8 cellular contexts compared by ENCODE assay signal in the genomic region with DNA sequence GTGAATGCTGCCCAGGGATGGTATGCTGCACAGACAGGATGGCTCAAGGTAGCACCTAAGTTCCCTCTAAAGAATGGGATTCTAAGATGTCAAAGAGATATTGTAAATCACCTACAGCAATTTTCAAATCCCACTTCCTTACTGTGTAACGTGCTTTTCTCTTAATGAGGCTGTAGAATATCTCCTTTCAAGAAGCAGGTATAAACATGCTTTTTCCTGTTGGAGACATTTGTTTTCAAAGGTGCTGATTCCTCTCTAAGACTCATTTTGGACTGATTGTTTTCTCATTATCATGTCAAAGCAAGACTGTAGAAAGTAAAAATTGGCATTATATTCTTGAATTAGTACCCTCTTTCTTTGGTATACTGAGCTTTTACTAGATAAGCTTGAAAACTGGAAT.
"Had no signal": no experiment of that assay in that cellular context is flagged by ENCODE, and none has a peak within 500 bp of the region (broad histone marks: within the 10 kb centered on the region; RNA-seq: fewer than 3 reads in every experiment).

No MANE protein-coding gene starts in this region.

- FAIRE-seq: HepG2 had no signal

- H3K4me1 Mint-ChIP-seq: H9, IgD-negative memory B cell had no signal

- H3K9ac ChIP-seq: GM23248 had no signal

- H3K4me3 Mint-ChIP-seq: H9, IgD-negative memory B cell had no signal

- DNase-seq: GM23248, GOT3, H9, HCEC 1CT, KBM-7 had no signal

- H3K27me3 Mint-ChIP-seq: IgD-negative memory B cell had no signal

- H3K27ac ChIP-seq: GM23248, HL-60 had no signal

- H2AFZ ChIP-seq: GM23248 had no signal

- ATAC-seq: HepG2 had no signal

- H3K9me3 Mint-ChIP-seq: H9, IgD-negative memory B cell had no signal

- H3K4me3 ChIP-seq: GM23248 had no signal

- H3K27ac Mint-ChIP-seq: H9, IgD-negative memory B cell had no signal

- H3K36me3 Mint-ChIP-seq: IgD-negative memory B cell had no signal
